In genomic region chr22:41596776-41597634, GRCh38 we compare ENCODE assay signal across 8 cellular contexts. TPM values are rescaled to one million over a fixed set of nuclear protein-coding genes. Genes with fewer than 3 reads are reported as not detected.
DNase-seq lines count a peak whose midpoint lies in the region; ATAC-seq and TF ChIP-seq lines count a peak whose summit lies in the region.

No MANE protein-coding gene starts in this region.

- H3K9me3 ChIP-seq in Karpas-422 (ENCODE audit: low read length) (no peaks in the 10 kb centered on the region), T-helper 17 cell (ENCODE audit: control insufficient read depth, low read length, poor library complexity, severe bottlenecking) (no peaks in the 10 kb centered on the region), lung (ENCODE audit: control insufficient read depth in 2 of 2, insufficient read depth in 1 of 2, low read length in 1 of 2) (no peaks in the 10 kb centered on the region), thoracic aorta (no peaks in the 10 kb centered on the region)

- no peak overlapping the region for H3K27ac Mint-ChIP-seq in T-helper 17 cell

- no peaks in the 10 kb centered on the region for H3K79me2 ChIP-seq in Karpas-422 (ENCODE audit: low read length)

- H3K36me3 Mint-ChIP-seq in T-helper 17 cell (ENCODE audit: low read depth): no peaks in the 10 kb centered on the region

- H3K9me2 ChIP-seq in Karpas-422 (replicated peaks; ENCODE audit: insufficient read depth, low read length): no peaks in the 10 kb centered on the region

- H3K27me3 ChIP-seq in Karpas-422 (ENCODE audit: low read length): no peaks in the 10 kb centered on the region
- H3K27me3 ChIP-seq in lung (ENCODE audit: control insufficient read depth, insufficient read depth): no peaks in the 10 kb centered on the region
- no peaks in the 10 kb centered on the region for H3K27me3 ChIP-seq in thoracic aorta (replicated peaks; ENCODE audit: insufficient read depth)

- H3K27ac ChIP-seq in Karpas-422 (ENCODE audit: low read length): no peak overlapping the region
- no peak overlapping the region for H3K27ac ChIP-seq in lung (ENCODE audit: low read depth in 1 of 2, low read length in 1 of 2)
- no peak overlapping the region for H3K27ac ChIP-seq in thoracic aorta

- 51 to 60% methylated on average over 13 of the region's 13 CpGs for WGBS in lung, 2 donors

- peak; percentile 12 for DNase-seq in NCI-H146 (lab: John Stamatoyannopoulos, UW)
- no peak for DNase-seq in NCI-H146 treated with DMSO at 0.1 percent for 48 hours (lab: John Stamatoyannopoulos, UW; ENCODE audit: unreplicated experiment)
- peak; percentile 76 for DNase-seq in Karpas-422
- DNase-seq in T-helper 17 cell: no peak
- peak; percentile 76 for DNase-seq in ecto neural progenitor cell (ENCODE audit: low spot score)
- DNase-seq in lung (ENCODE audit: low spot score): peak; percentile 65
- no peak for DNase-seq in thoracic aorta (ENCODE audit: low spot score)

- H2AFZ ChIP-seq in Karpas-422 (ENCODE audit: low read length): no peak overlapping the region

- H3K4me3 ChIP-seq in Karpas-422 (ENCODE audit: low read length): no peak overlapping the region
- no peak overlapping the region for H3K4me3 ChIP-seq in lung
- H3K4me3 ChIP-seq in thoracic aorta: no peak overlapping the region

- TF ChIP-seq CTCF in lung (IDR thresholded peaks at IDR 0.05; ENCODE audit: control extremely low read depth, extremely low read depth) (peak; percentile 70), thoracic aorta (IDR thresholded peaks at IDR 0.05) (peak; percentile 69)

- no peak overlapping the region for H3K9ac ChIP-seq in Karpas-422 (ENCODE audit: low read length)

- H3K27me3 Mint-ChIP-seq in T-helper 17 cell: no peaks in the 10 kb centered on the region

- no peak overlapping the region for H3K4me2 ChIP-seq in Karpas-422 (ENCODE audit: low read depth, low read length, poor library complexity, severe bottlenecking)

- peaks cover 5% of the 10 kb centered on the region; the same call in 1 of the 2 replicates for H3K36me3 ChIP-seq in Karpas-422 (ENCODE audit: insufficient read depth, low read length)
- H3K36me3 ChIP-seq in lung (ENCODE audit: control insufficient read depth in 2 of 2, insufficient read depth in 2 of 2, low read length in 2 of 2): peaks cover 4 to 12% of the 10 kb centered on the region in 2 donors
- H3K36me3 ChIP-seq in thoracic aorta: no peaks in the 10 kb centered on the region

- H3K4me1 Mint-ChIP-seq in T-helper 17 cell: no peaks in the 10 kb centered on the region

- no peak overlapping the region for H3K4me3 Mint-ChIP-seq in T-helper 17 cell

- H3K4me1 ChIP-seq in Karpas-422 (ENCODE audit: low read length) (no peaks in the 10 kb centered on the region), lung (ENCODE audit: control insufficient read depth in 2 of 2, insufficient read depth in 2 of 2, low read length in 2 of 2) (no peaks in the 10 kb centered on the region), thoracic aorta (ENCODE audit: control insufficient read depth in 1 of 2, low read depth in 2 of 2) (no peaks in the 10 kb centered on the region)

- ATAC-seq in T-helper 17 cell (peak; percentile 72), lung (ENCODE audit: insufficient read depth, low FRiP score) (peak; percentile 88), thoracic aorta (ENCODE audit: insufficient number of reproducible peaks, low FRiP score, low read depth) (no peak), HG02852 (IDR thresholded peaks at IDR 0.05; ENCODE audit: unreplicated experiment) (no peak)

- H4K20me1 ChIP-seq in Karpas-422 (ENCODE audit: insufficient read depth, low read depth, low read length): no peaks in the 10 kb centered on the region

RNA-seq across cellular contexts. Expression of gene PMM1, which starts 7.4 kb away (rescaled TPM):
- total RNA-seq in Karpas-422 (2014; rRNA removed; shearing (Covaris generic); ENCODE audit: low replicate concordance): 10.0 and 15.2 TPM in 2 replicates
- total RNA-seq in T-helper 17 cell (10 to 100 TPM; 23.1 to 25.3 TPM), lung (10 to 100 TPM; 23.0 to 62.2 TPM), thoracic aorta (10 to 100 TPM; 24.9 to 25.3 TPM)
- polyA plus RNA-seq in lung: 10 to 100 TPM; 32.7 to 55.3 TPM

RNA-seq across cellular contexts. Expression of gene DESI1, which starts 23.8 kb away (rescaled TPM):
- 27.9 and 76.0 TPM in 2 replicates for total RNA-seq in Karpas-422 (2014; rRNA removed; shearing (Covaris generic); ENCODE audit: low replicate concordance)
- total RNA-seq in T-helper 17 cell (10 to 100 TPM; 16.3 to 19.1 TPM), lung (10 to 100 TPM; 13.6 to 42.7 TPM), thoracic aorta (10 to 100 TPM; 21.9 to 22.9 TPM)
- polyA plus RNA-seq in lung: 10 to 100 TPM; 21.1 to 40.0 TPM

RNA-seq across cellular contexts. Expression of gene XRCC6, which starts 24.1 kb away (rescaled TPM):
- total RNA-seq in Karpas-422 (2014; rRNA removed; shearing (Covaris generic); ENCODE audit: low replicate concordance): 173 and 248 TPM in 2 replicates
- 100 to 1,000 TPM; 147 to 165 TPM for total RNA-seq in T-helper 17 cell
- total RNA-seq in lung: 100 to 1,000 TPM; 200 to 235 TPM
- 100 to 1,000 TPM; 149 to 189 TPM for polyA plus RNA-seq in lung
- 100 to 1,000 TPM; 126 to 131 TPM for total RNA-seq in thoracic aorta

RNA-seq across cellular contexts. Expression of gene CSDC2, which starts 36.2 kb away (rescaled TPM):
- total RNA-seq in Karpas-422 (2014; rRNA removed; shearing (Covaris generic); ENCODE audit: low replicate concordance): not detected in 2 replicates
- not detected for total RNA-seq in T-helper 17 cell
- total RNA-seq in lung: 1 to 10 TPM; 1.4 to 8.1 TPM
- polyA plus RNA-seq in lung: 1 to 10 TPM; 3.3 to 5.6 TPM
- total RNA-seq in thoracic aorta: 100 to 1,000 TPM in 1 of 2 donors, 10 to 100 TPM in 1; 73.2 to 112 TPM

RNA-seq across cellular contexts. Expression of gene POLR3H, which starts 52.7 kb away (rescaled TPM):
- 13.2 and 17.1 TPM in 2 replicates for total RNA-seq in Karpas-422 (2014; rRNA removed; shearing (Covaris generic); ENCODE audit: low replicate concordance)
- total RNA-seq in T-helper 17 cell: 10 to 100 TPM; 11.2 to 19.5 TPM
- total RNA-seq in lung: 10 to 100 TPM; 12.1 to 65.9 TPM
- 10 to 100 TPM; 31.0 to 48.6 TPM for polyA plus RNA-seq in lung
- 10 to 100 TPM; 17.6 to 38.1 TPM for total RNA-seq in thoracic aorta

Comparison
In these comparisons a context has a peak if more than half of its experiments do, and no peak if none do; other contexts are left out.
1. DNase-seq: peak in NCI-H146 (single experiment), Karpas-422 (single experiment), ecto neural progenitor cell (single experiment) and lung (single experiment); none in NCI-H146 treated with DMSO at 0.1 percent for 48 hours (single experiment), T-helper 17 cell (0 of 3) and thoracic aorta (single experiment).
2. ATAC-seq: peak in T-helper 17 cell (single experiment) and lung (single experiment); none in thoracic aorta (single experiment) and HG02852 (single experiment).